Comparison of ENCODE assay signal across 12 cellular contexts in genomic region chr2:17541514-17541950, GRCh38. TPM values are rescaled to one million over a fixed set of nuclear protein-coding genes. Genes with fewer than 3 reads are reported as not detected.
DNase-seq lines count a peak whose midpoint lies in the region; ATAC-seq, FAIRE-seq and TF ChIP-seq lines count a peak whose summit lies in the region.
"Had no signal": no experiment of that assay in that cellular context is flagged by ENCODE, and none has a peak within 500 bp of the region (broad histone marks: within the 10 kb centered on the region; RNA-seq: fewer than 3 reads in every experiment).

No MANE protein-coding gene starts in this region.

- TF ChIP-seq POLR2A in HepG2 (IDR thresholded peaks at IDR 0.05; ENCODE audit: insufficient read depth in 1 of 2, low read depth in 2 of 2, low read length in 2 of 2): no peak

- peak overlapping the region; percentile 53 for H2AFZ ChIP-seq in mammary epithelial cell (ENCODE audit: low read depth, low read length)
- no peak overlapping the region for H2AFZ ChIP-seq in HepG2 (ENCODE audit: low read length)

- in situ Hi-C loops in mammary epithelial cell (cut with MboI; ENCODE audit: low sequenced_read_pairs in 2 of 2): no loop called here
- in situ Hi-C loops in HepG2 (cut with HindIII; ENCODE audit: extremely low pct_ligation_motif_present, low pct_unique_long_range_greater_than_20kb): loop anchor here (5.0 to 10.0 kb wide), 3 partner anchors 53 to 213 kb away; partner anchors contain the start of genes GEN1 and SMC6

- H3K27me3 ChIP-seq in mammary epithelial cell (ENCODE audit: insufficient read depth, low read length): no peaks in the 10 kb centered on the region
- H3K27me3 ChIP-seq in HepG2 (ENCODE audit: control insufficient read depth in 1 of 2, insufficient read depth in 2 of 2, low read length in 2 of 2): peaks cover 0 to 3% of the 10 kb centered on the region in 2 experiments; a peak in 1 of 5 replicates
- H3K27me3 ChIP-seq in skeletal muscle tissue (ENCODE audit: control insufficient read depth in 3 of 3, insufficient read depth in 3 of 3, low read length in 3 of 3): peaks cover 8 to 47% (median 13%) of the 10 kb centered on the region in 3 donors

- TF ChIP-seq CTCF in HEK293 (tag by site-specific recombination; IDR thresholded peaks at IDR 0.05) (no peak), mammary epithelial cell (conservative IDR thresholded peaks at IDR 0.05 in 1 of 2, IDR thresholded peaks at IDR 0.05 in 1 of 2; ENCODE audit: extremely low read depth in 1 of 2, insufficient read depth in 1 of 2, low read depth in 1 of 2, low read length in 2 of 2) (no peak), HepG2 (CRISPR knock-in tag; IDR thresholded peaks at IDR 0.05) (no peak)

- BruUV-seq in mammary epithelial cell (replicated peaks; lab: Mats Ljungman, UMichigan) (no TSS peak), HepG2 (replicated peaks; lab: Mats Ljungman, UMichigan) (no TSS peak)

- peak overlapping the region; percentile 31 for H3K4me3 ChIP-seq in HEK293 (ENCODE audit: low read depth, low read length)
- peak overlapping the region; percentile 56 to 76 (median 72) for H3K4me3 ChIP-seq in mammary epithelial cell (replicated peaks in 1 of 3; ENCODE audit: insufficient read depth in 1 of 3, low read depth in 2 of 3, low read length in 3 of 3)
- H3K4me3 ChIP-seq in HepG2 (replicated peaks in 1 of 3; ENCODE audit: insufficient read depth in 1 of 3, low read depth in 2 of 3, low read length in 3 of 3): peak overlapping the region; percentile 78 to 97 (median 83)
- H3K4me3 ChIP-seq in skeletal muscle tissue (ENCODE audit: low read length in 3 of 3): peak overlapping the region in 2 of 3 donors; percentile 69 to 76
- H3K4me3 ChIP-seq: GM12878 had no signal

- TF ChIP-seq EP300 in HepG2 (IDR thresholded peaks at IDR 0.05; ENCODE audit: low read depth in 2 of 2, low read length in 2 of 2) (no peak), HepG2 (CRISPR knock-in tag; IDR thresholded peaks at IDR 0.05; ENCODE audit: borderline replicate concordance) (no peak)

- H3K36me3 ChIP-seq in HEK293 (ENCODE audit: control insufficient read depth in 2 of 2, insufficient read depth in 1 of 2, low read length in 2 of 2) (no peaks in the 10 kb centered on the region), mammary epithelial cell (ENCODE audit: insufficient read depth, low read length) (no peaks in the 10 kb centered on the region), HepG2 (replicated peaks in 1 of 2; ENCODE audit: control insufficient read depth in 1 of 2, insufficient read depth in 2 of 2, low read length in 2 of 2) (no peaks in the 10 kb centered on the region), skeletal muscle tissue (ENCODE audit: control insufficient read depth in 3 of 3, insufficient read depth in 3 of 3, low read length in 3 of 3) (no peaks in the 10 kb centered on the region)

- peak; percentile 19 for DNase-seq in mammary epithelial cell
- DNase-seq in HepG2 (ENCODE audit: low spot score): no peak
- DNase-seq in ureter (ENCODE audit: low spot score): no peak
- no peak for DNase-seq in activated T-cell treated with anti-CD3 and anti-CD28 coated beads, Interleukin-2, amount 50 U/mL, for 1 hour
- DNase-seq in NCI-H128 (lab: John Stamatoyannopoulos, UW; ENCODE audit: unreplicated experiment): no peak
- DNase-seq: dermis blood vessel endothelial cell, OCI-M1 had no signal

- H3K4me2 ChIP-seq in mammary epithelial cell (ENCODE audit: insufficient read depth, low read depth, low read length) (peak overlapping the region; percentile 93), HepG2 (ENCODE audit: low read depth, low read length) (peak overlapping the region; percentile 97)

- H3K9ac ChIP-seq in mammary epithelial cell (ENCODE audit: insufficient read depth, low read length): peak overlapping the region; percentile 94
- H3K9ac ChIP-seq in HepG2 (ENCODE audit: insufficient read depth, low read depth, low read length): peak overlapping the region; percentile 77
- no peak overlapping the region for H3K9ac ChIP-seq in skeletal muscle tissue (ENCODE audit: low read depth in 1 of 3, low read length in 3 of 3)

- no peak for TF ChIP-seq RAD21 in HepG2 (CRISPR knock-in tag; IDR thresholded peaks at IDR 0.05)

- intact Hi-C loops in mammary epithelial cell (cut with micrococcal nuclease) (loop anchor here (2.0 kb wide), 1 partner anchor 113 kb away; no protein-coding TSS in a partner anchor), HepG2 (cut with micrococcal nuclease; ENCODE audit: unreplicated experiment) (loop anchor here (5.0 kb wide), 1 partner anchor 211 kb away; the partner anchor contains the start of genes GEN1 and SMC6)

- H3K4me1 ChIP-seq in HEK293 (ENCODE audit: control insufficient read depth, insufficient read depth, low read length) (peaks cover 4% of the 10 kb centered on the region; the same call in 1 of the 2 replicates), mammary epithelial cell (ENCODE audit: insufficient read depth, low read length) (peaks cover 38% of the 10 kb centered on the region), HepG2 (ENCODE audit: insufficient read depth, low read length) (peaks cover 51% of the 10 kb centered on the region), skeletal muscle tissue (ENCODE audit: control insufficient read depth in 3 of 3, insufficient read depth in 3 of 3, low read length in 3 of 3) (peaks cover 17 to 24% (median 22%) of the 10 kb centered on the region in 3 donors)

- dilution Hi-C loops in mammary epithelial cell (cut with HindIII; ENCODE audit: low sequenced_read_pairs): loop anchor here (5.0 kb wide), 1 partner anchor 76 kb away; no protein-coding TSS in a partner anchor

- CTCF ChIA-PET in HEK293 (lab: Yijun Ruan, JAX): no interaction called here
- CTCF ChIA-PET in mammary epithelial cell (lab: Charles Lee; ENCODE audit: low non-redundant PET): no interaction called here
- CTCF ChIA-PET in HepG2 (lab: Yijun Ruan, JAX; ENCODE audit: low intra/inter-chr PET ratio, low total read pairs): no interaction called here

- WGBS in mammary epithelial cell (ENCODE audit: low coverage, missing lambda C conversion rate): 1% methylated on average over 10 of the region's 12 CpGs
- 1% methylated on average over 12 of the region's 12 CpGs for WGBS in HepG2 (ENCODE audit: low lambda C conversion rate)

- H4K20me1 ChIP-seq in mammary epithelial cell (ENCODE audit: insufficient read depth, low read length): no peaks in the 10 kb centered on the region
- no peaks in the 10 kb centered on the region for H4K20me1 ChIP-seq in HepG2 (ENCODE audit: insufficient read depth, low read length)

- POLR2A ChIA-PET in HEK293 (lab: Yijun Ruan, JAX): no interaction called here
- POLR2A ChIA-PET in HepG2 (lab: Yijun Ruan, JAX): interaction anchor here (3.6 kb wide), 1 partner anchor 52 kb away, joined by 23 read pairs; no protein-coding TSS in a partner anchor

- no peaks in the 10 kb centered on the region for H3K9me3 ChIP-seq in HEK293 (ENCODE audit: control insufficient read depth, insufficient read depth, low read depth, low read length)
- no peaks in the 10 kb centered on the region for H3K9me3 ChIP-seq in mammary epithelial cell (replicated peaks; ENCODE audit: insufficient read depth, low read length)
- no peaks in the 10 kb centered on the region for H3K9me3 ChIP-seq in HepG2 (ENCODE audit: low read length)
- H3K9me3 ChIP-seq in skeletal muscle tissue (ENCODE audit: control insufficient read depth in 3 of 3, low read length in 3 of 3): no peaks in the 10 kb centered on the region

- H3K27ac ChIP-seq in HEK293 (ENCODE audit: extremely low read depth, low read depth, low read length) (no peak overlapping the region), mammary epithelial cell (ENCODE audit: insufficient read depth, low read depth, low read length) (peak overlapping the region; percentile 95), HepG2 (ENCODE audit: extremely low read length, insufficient read depth, low read length) (peak overlapping the region; percentile 94), skeletal muscle tissue (ENCODE audit: low read depth, low read length) (no peak overlapping the region)

- FAIRE-seq in HepG2 (lab: Jason Lieb, UNC): no peak
- FAIRE-seq: GM12878 had no signal

- H3K79me2 ChIP-seq in mammary epithelial cell (ENCODE audit: insufficient read depth, low read length) (peaks cover 41% of the 10 kb centered on the region), HepG2 (ENCODE audit: insufficient read depth, low read length) (peaks cover 68% of the 10 kb centered on the region)

- no peak for ATAC-seq in HepG2
- ATAC-seq in HG03571 (IDR thresholded peaks at IDR 0.05; ENCODE audit: unreplicated experiment): no peak
- ATAC-seq: GM12878 had no signal

RNA-seq across cellular contexts. Expression of gene VSNL1, which starts 1.0 kb away (rescaled TPM):
- total RNA-seq in mammary epithelial cell (10 to 100 TPM; 15.7 to 20.0 TPM), HepG2 (2016; rRNA removed; fragmentation: Illumina TruSeq; extraction: Trizol) (63.2 and 103 TPM in 2 replicates), skeletal muscle tissue (2.1 TPM), ureter (0.39 TPM)
- polyA plus RNA-seq in mammary epithelial cell (40.4 TPM), HepG2 (2011; rRNA removed) (62.8 and 95.9 TPM in 2 replicates)
- 15.3 TPM for polyA minus RNA-seq in mammary epithelial cell
- total RNA-seq in HepG2 (2016; cell fraction: cytosol; rRNA removed; fragmentation: Illumina TruSeq; extraction: Trizol; ENCODE audit: low read depth): 11.8 and 12.1 TPM in 2 replicates
- total RNA-seq in HepG2 (2016; cell fraction: insoluble cytoplasmic fraction; rRNA removed; fragmentation: Illumina TruSeq; extraction: Trizol): 61.2 and 118 TPM in 2 replicates
- total RNA-seq in HepG2 (2016; cell fraction: membrane; rRNA removed; fragmentation: Illumina TruSeq; extraction: Trizol): 28.5 and 29.9 TPM in 2 replicates
- total RNA-seq in HepG2 (2016; cell fraction: nucleus; rRNA removed; fragmentation: Illumina TruSeq; extraction: Trizol): 32.8 and 35.9 TPM in 2 replicates
- polyA plus RNA-seq in HepG2 (2011; cell fraction: cytosol; rRNA removed): 80.4 and 85.1 TPM in 2 replicates
- 12.7 TPM in 2 replicates for polyA plus RNA-seq in HepG2 (2011; cell fraction: nucleus; rRNA removed)
- 72.6 and 115 TPM in 2 replicates for polyA plus RNA-seq in HepG2 (2012)
- 11.7 and 11.9 TPM in 2 replicates for polyA plus RNA-seq in HepG2 (2016; cell fraction: cytosol; fragmentation: Illumina TruSeq; extraction: Trizol; ENCODE audit: low read depth)
- polyA plus RNA-seq in HepG2 (2016; cell fraction: insoluble cytoplasmic fraction; fragmentation: Illumina TruSeq; extraction: Trizol; ENCODE audit: low read depth): 147 and 163 TPM in 2 replicates
- 29.7 TPM in 2 replicates for polyA plus RNA-seq in HepG2 (2016; cell fraction: membrane; fragmentation: Illumina TruSeq; extraction: Trizol; ENCODE audit: low read depth)
- polyA plus RNA-seq in HepG2 (2016; cell fraction: nucleus; fragmentation: Illumina TruSeq; extraction: Trizol; ENCODE audit: insufficient read depth, low read depth): 39.4 and 45.5 TPM in 2 replicates
- polyA minus RNA-seq in HepG2 (2011; rRNA and poly(A)+ RNA removed; ENCODE audit: low replicate concordance): 83.5 TPM in 1 of 2 replicates, not detected in the other
- polyA minus RNA-seq in HepG2 (2011; cell fraction: cytosol; rRNA and poly(A)+ RNA removed): 44.0 and 47.1 TPM in 2 replicates
- polyA minus RNA-seq in HepG2 (2011; cell fraction: nucleus; rRNA and poly(A)+ RNA removed): 39.8 and 52.0 TPM in 2 replicates
- total RNA-seq: dermis blood vessel endothelial cell had no signal

RNA-seq across cellular contexts. Expression of gene RAD51AP2, which starts 23.3 kb away (rescaled TPM):
- total RNA-seq in mammary epithelial cell: under 1 TPM; 0.17 to 0.24 TPM
- polyA plus RNA-seq in mammary epithelial cell: 0.02 TPM
- polyA minus RNA-seq in mammary epithelial cell: not detected
- 0.07 and 0.11 TPM in 2 replicates for total RNA-seq in HepG2 (2016; rRNA removed; fragmentation: Illumina TruSeq; extraction: Trizol)
- not detected in 2 replicates for total RNA-seq in HepG2 (2016; cell fraction: cytosol; rRNA removed; fragmentation: Illumina TruSeq; extraction: Trizol; ENCODE audit: low read depth)
- 0.06 and 0.07 TPM in 2 replicates for total RNA-seq in HepG2 (2016; cell fraction: insoluble cytoplasmic fraction; rRNA removed; fragmentation: Illumina TruSeq; extraction: Trizol)
- total RNA-seq in HepG2 (2016; cell fraction: membrane; rRNA removed; fragmentation: Illumina TruSeq; extraction: Trizol): 0.06 and 0.07 TPM in 2 replicates
- 0.25 and 0.34 TPM in 2 replicates for total RNA-seq in HepG2 (2016; cell fraction: nucleus; rRNA removed; fragmentation: Illumina TruSeq; extraction: Trizol)
- polyA plus RNA-seq in HepG2 (2011; rRNA removed): 0.05 and 0.12 TPM in 2 replicates
- 0.03 TPM in 1 of 2 replicates, not detected in the other for polyA plus RNA-seq in HepG2 (2011; cell fraction: cytosol; rRNA removed)
- polyA plus RNA-seq in HepG2 (2011; cell fraction: nucleus; rRNA removed): 0.23 and 0.24 TPM in 2 replicates
- polyA plus RNA-seq in HepG2 (2012): 0.15 and 0.21 TPM in 2 replicates
- not detected in 2 replicates for polyA plus RNA-seq in HepG2 (2016; cell fraction: cytosol; fragmentation: Illumina TruSeq; extraction: Trizol; ENCODE audit: low read depth)
- 0.12 TPM in 1 of 2 replicates, not detected in the other for polyA plus RNA-seq in HepG2 (2016; cell fraction: insoluble cytoplasmic fraction; fragmentation: Illumina TruSeq; extraction: Trizol; ENCODE audit: low read depth)
- 0.03 TPM in 1 of 2 replicates, not detected in the other for polyA plus RNA-seq in HepG2 (2016; cell fraction: membrane; fragmentation: Illumina TruSeq; extraction: Trizol; ENCODE audit: low read depth)
- 0.59 and 0.79 TPM in 2 replicates for polyA plus RNA-seq in HepG2 (2016; cell fraction: nucleus; fragmentation: Illumina TruSeq; extraction: Trizol; ENCODE audit: insufficient read depth, low read depth)
- polyA minus RNA-seq in HepG2 (2011; rRNA and poly(A)+ RNA removed; ENCODE audit: low replicate concordance): not detected in 2 replicates
- not detected in 2 replicates for polyA minus RNA-seq in HepG2 (2011; cell fraction: cytosol; rRNA and poly(A)+ RNA removed)
- polyA minus RNA-seq in HepG2 (2011; cell fraction: nucleus; rRNA and poly(A)+ RNA removed): 0.77 and 1.1 TPM in 2 replicates
- not detected for total RNA-seq in skeletal muscle tissue
- not detected for total RNA-seq in ureter
- total RNA-seq: dermis blood vessel endothelial cell, osteoblast had no signal

Comparison
In these comparisons a context has a peak if more than half of its experiments do, and no peak if none do; other contexts are left out.
1. H3K27ac ChIP-seq: peak in mammary epithelial cell (single experiment) and HepG2 (single experiment); none in HEK293 (single experiment) and skeletal muscle tissue (single experiment).
2. H3K4me3 ChIP-seq: peak in every context shown above with its lines; median percentile 83 in HepG2; 72 in skeletal muscle tissue; 72 in mammary epithelial cell; 31 in HEK293.
3. H3K9ac ChIP-seq: peak in mammary epithelial cell (single experiment) and HepG2 (single experiment); none in skeletal muscle tissue (0 of 3).
4. Of the 63 proteins assayed by ChIP-seq in both HepG2 and HEK293: peak only in HepG2: ZSCAN30; only in HEK293: none; in both: none; in neither: 62.